Comparison of ENCODE assay signal across 27 cellular contexts in the genomic region with DNA sequence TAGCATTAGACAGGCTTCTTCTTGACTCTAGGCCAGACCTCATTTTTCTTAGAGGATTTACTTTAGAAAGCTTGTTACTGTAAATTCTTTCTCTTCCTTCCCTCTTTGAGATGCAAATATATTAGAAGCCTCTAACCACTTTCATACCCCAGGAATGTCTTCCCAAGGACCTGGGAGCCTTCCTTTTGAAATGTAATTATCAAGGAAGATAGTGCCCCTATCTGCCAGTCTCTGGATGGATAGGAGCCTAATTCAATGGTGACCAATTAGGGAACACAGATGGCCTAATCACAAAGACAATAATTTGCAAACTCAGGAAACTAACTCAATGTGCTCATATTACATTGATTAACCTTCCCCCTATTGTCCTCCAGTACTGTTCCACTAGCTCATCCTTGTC.
A peak's percentile ranks its signal among the peaks of the same experiment; 100 is the strongest.
DNase-seq lines count a peak whose midpoint lies in the region; TF ChIP-seq lines count a peak whose summit lies in the region.
"Had no signal": no experiment of that assay in that cellular context is flagged by ENCODE, and none has a peak within 500 bp of the region (broad histone marks: within the 10 kb centered on the region; RNA-seq: fewer than 3 reads in every experiment).

No MANE protein-coding gene starts in this region.

- peak; percentile 63 for DNase-seq in NT2/D1 (ENCODE audit: low read depth, low spot score)
- peak; percentile 4 for DNase-seq in dermis blood vessel endothelial cell
- peak; percentile 15 for DNase-seq in iPS-NIHi11 (ENCODE audit: low spot score)
- no peak for DNase-seq in ovary
- DNase-seq in amygdala (lab: John Stamatoyannopoulos, UW) = no peak
- no peak for DNase-seq in uterus
- DNase-seq in epidermal melanocyte (ENCODE audit: insufficient read length, low spot score) = no peak
- DNase-seq: 8988T; CD4-positive, alpha-beta memory T cell; COR-L47; DMS53; GDM1; GOT3; Karpas-422; NCI-H1092 treated with DMSO at 0.1 percent for 48 hours; NCI-H1436; NCI-H187 treated with DMSO at 0.1 percent for 48 hours; NCI-H2107; NCI-H446 treated with DMSO at 0.1 percent for 48 hours; NCI-H526; NCI-H82; NK-92 treated with Interleukin-12 subunit alpha and Interleukin-12 subunit beta, amount 100 ng/mL, for 24 hours; PC-9 had no signal

- intact Hi-C loops in ovary (cut with DNase I) = no loop called here
- intact Hi-C loops in uterus (cut with DNase I; ENCODE audit: low total_unique reads) = no loop called here

- H3K27ac ChIP-seq in BLaER1 (no peak overlapping the region), ovary (no peak overlapping the region), uterus (no peak overlapping the region)
- H3K27ac ChIP-seq: BLaER1 treated with 17β-estradiol and CSF1 and Interleukin-3, amounts not matched to agents 10 nM and 100 nM; PC-9; SJSA1 had no signal

- no peak for TF ChIP-seq POLR2A in ovary (IDR thresholded peaks at IDR 0.05)
- no peak for TF ChIP-seq POLR2A in uterus (IDR thresholded peaks at IDR 0.05)

- H3K36me3 ChIP-seq in BLaER1 = no peaks in the 10 kb centered on the region
- no peaks in the 10 kb centered on the region for H3K36me3 ChIP-seq in NT2/D1 (ENCODE audit: insufficient read depth, insufficient read length, low read length)
- no peaks in the 10 kb centered on the region for H3K36me3 ChIP-seq in ovary
- H3K36me3 ChIP-seq in uterus = no peaks in the 10 kb centered on the region
- H3K36me3 ChIP-seq: BLaER1 treated with 17β-estradiol and CSF1 and Interleukin-3, amounts not matched to agents 10 nM and 100 nM; SJSA1 had no signal

- peak overlapping the region; percentile 24; the same call in 1 of the 2 replicates for H3K4me2 ChIP-seq in BLaER1
- H3K4me2 ChIP-seq: PC-9 had no signal

- TF ChIP-seq EP300 in ovary (IDR thresholded peaks at IDR 0.05) = no peak

- H3K4me1 ChIP-seq in BLaER1 (peaks cover 23% of the 10 kb centered on the region), NT2/D1 (ENCODE audit: insufficient read depth, insufficient read length) (no peaks in the 10 kb centered on the region), ovary (ENCODE audit: insufficient read depth) (no peaks in the 10 kb centered on the region), uterus (no peaks in the 10 kb centered on the region)
- H3K4me1 ChIP-seq: SJSA1 had no signal

- H3K27me3 ChIP-seq in BLaER1 (peaks cover 73% of the 10 kb centered on the region), NT2/D1 (ENCODE audit: insufficient read depth, insufficient read length) (peaks cover 24% of the 10 kb centered on the region), ovary (no peaks in the 10 kb centered on the region), uterus (no peaks in the 10 kb centered on the region)
- H3K27me3 ChIP-seq: SJSA1 had no signal

- H3K4me3 ChIP-seq in BLaER1 (no peak overlapping the region), NT2/D1 (ENCODE audit: insufficient read length, low read depth) (no peak overlapping the region), ovary (no peak overlapping the region), uterus (no peak overlapping the region)
- H3K4me3 ChIP-seq: BLaER1 treated with 17β-estradiol and CSF1 and Interleukin-3, amounts not matched to agents 10 nM and 100 nM; GM12878; PC-9; SJSA1 had no signal

- TF ChIP-seq CTCF in ovary (IDR thresholded peaks at IDR 0.05) (no peak), uterus (IDR thresholded peaks at IDR 0.05) (no peak)

- H4K20me1 ChIP-seq in BLaER1 = no peaks in the 10 kb centered on the region
- H4K20me1 ChIP-seq: BLaER1 treated with 17β-estradiol and CSF1 and Interleukin-3, amounts not matched to agents 10 nM and 100 nM had no signal

- H3K9me3 ChIP-seq in BLaER1 (peaks cover 6% of the 10 kb centered on the region; the same call in 1 of the 2 replicates), NT2/D1 (ENCODE audit: insufficient read depth, low read length) (no peaks in the 10 kb centered on the region; the same call in 1 of the 2 replicates), ovary (no peaks in the 10 kb centered on the region), uterus (no peaks in the 10 kb centered on the region)
- H3K9me3 ChIP-seq: SJSA1 had no signal

- no peak overlapping the region for H3K9ac ChIP-seq in BLaER1
- no peak overlapping the region for H3K9ac ChIP-seq in NT2/D1 (ENCODE audit: insufficient read length, low read depth)
- H3K9ac ChIP-seq: BLaER1 treated with 17β-estradiol and CSF1 and Interleukin-3, amounts not matched to agents 10 nM and 100 nM had no signal

Comparison
In these comparisons a context has a peak if more than half of its experiments do, and no peak if none do; other contexts are left out.
1. DNase-seq: peak in NT2/D1 (single experiment), dermis blood vessel endothelial cell (single experiment) and iPS-NIHi11 (single experiment); none in ovary (0 of 5), amygdala (0 of 56), uterus (0 of 2) and epidermal melanocyte (single experiment).